Comparison of ENCODE assay signal across 14 cellular contexts in the genomic region with DNA sequence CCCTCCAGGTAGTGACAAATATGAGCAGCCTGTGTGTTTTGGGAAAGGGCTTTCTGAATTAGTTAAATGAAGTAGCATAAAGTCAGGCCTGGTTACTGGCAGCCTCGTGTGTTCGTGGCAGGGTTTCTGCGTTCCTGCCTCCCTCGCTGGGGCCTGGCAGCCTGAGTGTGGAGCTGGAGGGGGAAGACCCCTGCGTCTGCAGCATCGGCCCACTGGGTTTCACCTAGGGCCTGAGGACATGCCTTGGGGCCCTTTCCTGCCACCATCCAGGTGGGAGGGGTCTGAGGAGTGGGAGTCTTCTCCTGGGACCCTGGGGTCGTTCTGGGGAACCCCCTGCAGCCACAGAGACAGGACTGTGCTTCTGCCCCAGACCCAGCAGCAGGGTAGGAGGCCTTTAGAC. TPM values are rescaled to one million over a fixed set of nuclear protein-coding genes. Genes with fewer than 3 reads are reported as not detected.
A peak's percentile ranks its signal among the peaks of the same experiment; 100 is the strongest.
DNase-seq lines count a peak whose midpoint lies in the region; ATAC-seq, FAIRE-seq and TF ChIP-seq lines count a peak whose summit lies in the region.
"Had no signal": no experiment of that assay in that cellular context is flagged by ENCODE, and none has a peak within 500 bp of the region (broad histone marks: within the 10 kb centered on the region; RNA-seq: fewer than 3 reads in every experiment).

No MANE protein-coding gene starts in this region.

- H3K9me3 ChIP-seq in GM12878 (replicated peaks; ENCODE audit: control insufficient read depth, insufficient read depth, low read length) (no peaks in the 10 kb centered on the region), prostate gland (no peaks in the 10 kb centered on the region)
- H3K9me3 ChIP-seq: neutrophil had no signal

- no peaks in the 10 kb centered on the region for H3K27me3 ChIP-seq in GM12878 (replicated peaks in 1 of 2; ENCODE audit: control insufficient read depth in 2 of 2, insufficient read depth in 2 of 2, low read length in 1 of 2)
- H3K27me3 ChIP-seq in prostate gland (replicated peaks; ENCODE audit: insufficient read depth), result no peaks in the 10 kb centered on the region
- H3K27me3 ChIP-seq: neutrophil had no signal

- DNase-seq in GM12878 (ENCODE audit: low read depth, low spot score), result no peak
- DNase-seq in NCI-H2171 (lab: John Stamatoyannopoulos, UW), result no peak
- no peak for DNase-seq in Right ventricle myocardium inferior (ENCODE audit: missing footprints)
- DNase-seq in HuH-7.5 (ENCODE audit: low spot score), result no peak
- no peak for DNase-seq in prostate gland (ENCODE audit: low spot score)
- DNase-seq: cortex of kidney, foreskin fibroblast, kidney glomerular epithelial cell, NCI-H2029 treated with DMSO at 0.1 percent for 48 hours had no signal

- H4K20me1 ChIP-seq in GM12878 (ENCODE audit: control insufficient read depth, insufficient read depth), result no peaks in the 10 kb centered on the region

- SMC1A ChIA-PET in GM12878 (lab: Charles Lee; ENCODE audit: uncharacterized antibody, unreplicated experiment), result interaction anchor here (0.7 to 3.0 kb wide), 15 partner anchors 14 to 364 kb away, joined by 3 to 23 read pairs (median 4); no protein-coding TSS in a partner anchor

- no peak overlapping the region for H2AFZ ChIP-seq in GM12878 (ENCODE audit: control insufficient read depth, low read depth, low read length)

- H3K36me3 ChIP-seq in GM12878 (ENCODE audit: control insufficient read depth in 2 of 2, insufficient read depth in 2 of 2, low read length in 1 of 2) (peaks cover 30 to 35% of the 10 kb centered on the region in 2 experiments), prostate gland (no peaks in the 10 kb centered on the region)

- CTCF ChIA-PET in GM12878 (lab: Yijun Ruan, JAX), result interaction anchor here (0.7 to 3.6 kb wide), 7 partner anchors 14 to 207 kb away, joined by 3 to 25 read pairs (median 12); no protein-coding TSS in a partner anchor

- TF ChIP-seq EP300 in GM12878 (IDR thresholded peaks at IDR 0.05; ENCODE audit: borderline replicate concordance in 1 of 2, control insufficient read depth in 1 of 2, low read depth in 2 of 2, low read length in 2 of 2), result no peak

- RAD21 ChIA-PET in GM12878 (lab: Charles Lee; ENCODE audit: unreplicated experiment), result interaction anchor here (0.5 to 3.4 kb wide), 12 partner anchors 12 to 377 kb away, joined by 3 to 26 read pairs (median 4); no protein-coding TSS in a partner anchor

- TF ChIP-seq POLR2A in GM12878 (IDR thresholded peaks at IDR 0.05; ENCODE audit: low read depth, low read length), result peak; percentile 70
- no peak for TF ChIP-seq POLR2A in prostate gland (IDR thresholded peaks at IDR 0.05)

- intact Hi-C loops in GM12878 (cut with micrococcal nuclease; ENCODE audit: unreplicated experiment), result loop anchor here (5.0 kb wide), 1 partner anchor 125 kb away; a partner anchor contains a TSS
- intact Hi-C loops in Right ventricle myocardium inferior (cut with DNase I), result no loop called here
- intact Hi-C loops in prostate gland (cut with DNase I), result no loop called here

- peak overlapping the region; percentile 78 for H3K9ac ChIP-seq in GM12878 (ENCODE audit: control insufficient read depth, insufficient read depth, low read length)

- peaks cover 59% of the 10 kb centered on the region for H3K4me1 ChIP-seq in GM12878 (ENCODE audit: control insufficient read depth, insufficient read depth, low read length)
- H3K4me1 ChIP-seq in prostate gland (replicated peaks), result no peaks in the 10 kb centered on the region

- TF ChIP-seq RAD21 in GM12878 (IDR thresholded peaks at IDR 0.05; ENCODE audit: insufficient read depth, low read depth, low read length), result no peak

- H3K4me3 ChIP-seq in GM08714 (ENCODE audit: low read length) (peak overlapping the region; percentile 20; the same call in 1 of the 2 replicates), GM12878 (peak overlapping the region; percentile 37), prostate gland (no peak overlapping the region)

- H3K27ac ChIP-seq in GM12878 (ENCODE audit: control insufficient read depth, insufficient read depth) (peak overlapping the region; percentile 98), prostate gland (no peak overlapping the region)

- WGBS in GM12878 (ENCODE audit: insufficient coverage, insufficient replicate concordance, low lambda C conversion rate, missing lambda C conversion rate), result 29% methylated on average over 7 of the region's 7 CpGs
- WGBS in prostate gland, result 86% methylated on average over 7 of the region's 7 CpGs

- H3K4me2 ChIP-seq in GM12878 (ENCODE audit: control insufficient read depth, insufficient read depth), result peak overlapping the region; percentile 53

- TF ChIP-seq CTCF in GM12878 (IDR thresholded peaks at IDR 0.05 in 2 of 3, conservative IDR thresholded peaks at IDR 0.05 in 1 of 3; ENCODE audit: control insufficient read depth in 2 of 3, extremely low read depth in 1 of 3, insufficient read depth in 1 of 3, low read depth in 3 of 3, low read length in 3 of 3), result no peak
- TF ChIP-seq CTCF in prostate gland (IDR thresholded peaks at IDR 0.05), result no peak

- in situ Hi-C loops in GM12878 (cut with MboI), result no loop called here

- POLR2A ChIA-PET in GM12878 (lab: Charles Lee), result interaction anchor here (0.5 to 2.3 kb wide), 7 partner anchors 83 to 670 kb away, joined by 3 to 14 read pairs (median 5); a partner anchor contains a TSS

- peaks cover 34% of the 10 kb centered on the region for H3K79me2 ChIP-seq in GM12878 (ENCODE audit: control insufficient read depth, insufficient read depth, low read length)

- BruUV-seq in GM12878 (replicated peaks; lab: Mats Ljungman, UMichigan), result TSS peak; percentile 8

- ATAC-seq in GM19351 (IDR thresholded peaks at IDR 0.05; ENCODE audit: unreplicated experiment) (peak; percentile 12), HG02970 (IDR thresholded peaks at IDR 0.05; ENCODE audit: low FRiP score, unreplicated experiment) (peak; percentile 8), GM12878 (peak; percentile 12), Right ventricle myocardium inferior (no peak)

- no peak for FAIRE-seq in GM12878 (lab: Jason Lieb, UNC)

TF ChIP-seq in GM12878, 131 proteins besides CTCF, POLR2A, EP300 and RAD21 (continues in another document):
- TF ChIP-seq BMI1 (IDR thresholded peaks at IDR 0.05; ENCODE audit: borderline replicate concordance), result no peak
- TF ChIP-seq, protein P1, sequence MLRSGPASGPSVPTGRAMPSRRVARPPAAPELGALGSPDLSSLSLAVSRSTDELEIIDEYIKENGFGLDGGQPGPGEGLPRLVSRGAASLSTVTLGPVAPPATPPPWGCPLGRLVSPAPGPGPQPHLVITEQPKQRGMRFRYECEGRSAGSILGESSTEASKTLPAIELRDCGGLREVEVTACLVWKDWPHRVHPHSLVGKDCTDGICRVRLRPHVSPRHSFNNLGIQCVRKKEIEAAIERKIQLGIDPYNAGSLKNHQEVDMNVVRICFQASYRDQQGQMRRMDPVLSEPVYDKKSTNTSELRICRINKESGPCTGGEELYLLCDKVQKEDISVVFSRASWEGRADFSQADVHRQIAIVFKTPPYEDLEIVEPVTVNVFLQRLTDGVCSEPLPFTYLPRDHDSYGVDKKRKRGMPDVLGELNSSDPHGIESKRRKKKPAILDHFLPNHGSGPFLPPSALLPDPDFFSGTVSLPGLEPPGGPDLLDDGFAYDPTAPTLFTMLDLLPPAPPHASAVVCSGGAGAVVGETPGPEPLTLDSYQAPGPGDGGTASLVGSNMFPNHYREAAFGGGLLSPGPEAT (IDR thresholded peaks at IDR 0.05; ENCODE audit: low read depth), result no peak
- no peak for TF ChIP-seq KLF5 (IDR thresholded peaks at IDR 0.05; ENCODE audit: partially characterized antibody)
- TF ChIP-seq POLR2AphosphoS5 (IDR thresholded peaks at IDR 0.05; ENCODE audit: low read length), result peak; percentile 50; the same call in 1 of the 2 replicates
- no peak for TF ChIP-seq GATAD2B (conservative IDR thresholded peaks at IDR 0.05; ENCODE audit: low read depth)
- no peak for TF ChIP-seq RB1 (IDR thresholded peaks at IDR 0.05; ENCODE audit: borderline replicate concordance)
- no peak for TF ChIP-seq YY1 (IDR thresholded peaks at IDR 0.05; ENCODE audit: low read depth, low read length)
- no peak for TF ChIP-seq SREBF1 (IDR thresholded peaks at IDR 0.05; ENCODE audit: low read length)
- TF ChIP-seq SMC3 (IDR thresholded peaks at IDR 0.05; ENCODE audit: borderline replicate concordance, low read length), result no peak
- no peak for TF ChIP-seq RFX5 (IDR thresholded peaks at IDR 0.05; ENCODE audit: low read depth, low read length)
- TF ChIP-seq, protein P2, sequence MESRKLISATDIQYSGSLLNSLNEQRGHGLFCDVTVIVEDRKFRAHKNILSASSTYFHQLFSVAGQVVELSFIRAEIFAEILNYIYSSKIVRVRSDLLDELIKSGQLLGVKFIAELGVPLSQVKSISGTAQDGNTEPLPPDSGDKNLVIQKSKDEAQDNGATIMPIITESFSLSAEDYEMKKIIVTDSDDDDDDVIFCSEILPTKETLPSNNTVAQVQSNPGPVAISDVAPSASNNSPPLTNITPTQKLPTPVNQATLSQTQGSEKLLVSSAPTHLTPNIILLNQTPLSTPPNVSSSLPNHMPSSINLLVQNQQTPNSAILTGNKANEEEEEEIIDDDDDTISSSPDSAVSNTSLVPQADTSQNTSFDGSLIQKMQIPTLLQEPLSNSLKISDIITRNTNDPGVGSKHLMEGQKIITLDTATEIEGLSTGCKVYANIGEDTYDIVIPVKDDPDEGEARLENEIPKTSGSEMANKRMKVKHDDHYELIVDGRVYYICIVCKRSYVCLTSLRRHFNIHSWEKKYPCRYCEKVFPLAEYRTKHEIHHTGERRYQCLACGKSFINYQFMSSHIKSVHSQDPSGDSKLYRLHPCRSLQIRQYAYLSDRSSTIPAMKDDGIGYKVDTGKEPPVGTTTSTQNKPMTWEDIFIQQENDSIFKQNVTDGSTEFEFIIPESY (IDR thresholded peaks at IDR 0.05), result no peak

RNA-seq across cellular contexts. Expression of a gene that starts 20.4 kb away (rescaled TPM):
- total RNA-seq in GM12878 (2013; cell fraction: nucleolus; rRNA removed), result 2.7 TPM in 2 replicates
- total RNA-seq in GM12878 (2014; rRNA removed), result 0.11 and 0.17 TPM in 2 replicates
- total RNA-seq in GM12878 (2014; rRNA removed; fragmentation: Illumina TruSeq; extraction: Trizol), result not detected in 2 replicates
- total RNA-seq in GM12878 (2021), result 0.33 and 0.82 TPM in 2 replicates
- not detected for polyA plus RNA-seq in GM12878 (2011; ENCODE audit: low read depth)
- 0.04 and 0.10 TPM in 2 replicates for polyA plus RNA-seq in GM12878 (2011; rRNA removed)
- polyA plus RNA-seq in GM12878 (2011; cell fraction: cytosol; rRNA removed), result 0.07 and 0.22 TPM in 2 replicates
- 2.1 and 2.7 TPM in 2 replicates for polyA plus RNA-seq in GM12878 (2011; cell fraction: nucleus; rRNA removed)
- polyA plus RNA-seq in GM12878 (2012), result 0.26 and 0.45 TPM in 2 replicates
- polyA plus RNA-seq in GM12878 (2014; fragmentation: Illumina TruSeq; extraction: Trizol), result 0.03 TPM in 1 of 2 replicates, not detected in the other
- not detected for polyA plus RNA-seq in GM12878 (2014; fragmentation: Nextera tagmentation; extraction: Ambion mirVana)
- 0.24 TPM in 1 of 2 replicates, not detected in the other for polyA plus RNA-seq in GM12878 (2014; rRNA removed)
- not detected for polyA plus RNA-seq in GM12878 (2016; fragmentation: Nextera tagmentation; extraction: Ambion mirVana)
- polyA minus RNA-seq in GM12878 (2011; rRNA and poly(A)+ RNA removed), result 0.21 TPM in 1 of 2 replicates, not detected in the other
- polyA minus RNA-seq in GM12878 (2011; cell fraction: cytosol; rRNA and poly(A)+ RNA removed), result not detected in 2 replicates
- polyA minus RNA-seq in GM12878 (2011; cell fraction: nucleus; rRNA and poly(A)+ RNA removed), result 0.36 and 0.48 TPM in 2 replicates
- 0.14 TPM for total RNA-seq in Right ventricle myocardium inferior
- 1 to 10 TPM in 1 of 2 donors, under 1 TPM in 1; 0.91 to 1.6 TPM for total RNA-seq in prostate gland
- total RNA-seq: RPMI7951 had no signal

Comparison
In these comparisons a context has a peak if more than half of its experiments do, and no peak if none do; other contexts are left out.
1. H3K4me3 ChIP-seq: peak in GM08714 (single experiment) and GM12878 (single experiment); none in prostate gland (0 of 2).